Comparison of ENCODE assay signal across 35 cellular contexts in genomic region chr4:145417348-145418130, GRCh38.
"Had no signal": no experiment of that assay in that cellular context is flagged by ENCODE, and none has a peak within 500 bp of the region (broad histone marks: within the 10 kb centered on the region; RNA-seq: fewer than 3 reads in every experiment).

No MANE protein-coding gene starts in this region.

- H3K36me3 ChIP-seq: brain microvascular endothelial cell, cardiac muscle cell had no signal

- H2AFZ ChIP-seq: PC-9 had no signal

- H3K27ac ChIP-seq: brain microvascular endothelial cell, cardiac muscle cell, PC-9, RWPE1, VCaP had no signal

- H3K9me3 Mint-ChIP-seq: activated CD4-positive, alpha-beta memory T cell treated with anti-CD3 and anti-CD28 coated beads, Interleukin-2, amount 10 ng/mL, durations not matched to agents 7 days and 5 days; activated naive CD8-positive, alpha-beta T cell treated with anti-CD3 and anti-CD28 coated beads for 36 hours; activated T-cell treated with anti-CD3 and anti-CD28 coated beads, Interleukin-2, amount 50 U/mL, for 24 hours had no signal

- H3K27ac Mint-ChIP-seq: activated CD4-positive, alpha-beta memory T cell treated with anti-CD3 and anti-CD28 coated beads, Interleukin-2, amount 10 ng/mL, durations not matched to agents 7 days and 5 days; activated naive CD8-positive, alpha-beta T cell treated with anti-CD3 and anti-CD28 coated beads for 36 hours; activated T-cell treated with anti-CD3 and anti-CD28 coated beads, Interleukin-2, amount 50 U/mL, for 24 hours had no signal

- H3K27me3 Mint-ChIP-seq: activated T-cell treated with anti-CD3 and anti-CD28 coated beads, Interleukin-2, amount 50 U/mL, for 24 hours had no signal

- ATAC-seq: Right ventricle myocardium inferior, SK-N-SH treated with all-trans-retinoic acid at 6 μM for 48 hours had no signal

- H3K4me3 ChIP-seq: cardiac muscle cell, PC-9 had no signal

- FAIRE-seq: RCC 7860 had no signal

- H3K27me3 ChIP-seq: brain microvascular endothelial cell, cardiac muscle cell had no signal

- H3K4me1 Mint-ChIP-seq: activated CD4-positive, alpha-beta memory T cell treated with anti-CD3 and anti-CD28 coated beads, Interleukin-2, amount 10 ng/mL, durations not matched to agents 7 days and 5 days; activated naive CD8-positive, alpha-beta T cell treated with anti-CD3 and anti-CD28 coated beads for 36 hours had no signal

- H3K4me3 Mint-ChIP-seq: activated CD4-positive, alpha-beta memory T cell treated with anti-CD3 and anti-CD28 coated beads, Interleukin-2, amount 10 ng/mL, durations not matched to agents 7 days and 5 days; activated naive CD8-positive, alpha-beta T cell treated with anti-CD3 and anti-CD28 coated beads for 36 hours; activated T-cell treated with anti-CD3 and anti-CD28 coated beads, Interleukin-2, amount 50 U/mL, for 24 hours had no signal

- H3K4me2 ChIP-seq: PC-9 had no signal

- DNase-seq: activated CD4-positive, alpha-beta memory T cell treated with anti-CD3 and anti-CD28 coated beads, Interleukin-2, amount 10 ng/mL, durations not matched to agents 7 days and 5 days; activated CD4-positive, alpha-beta T cell treated with anti-CD3 and anti-CD28 coated beads for 1 hour; activated CD4-positive, alpha-beta T cell treated with anti-CD3 and anti-CD28 coated beads for 48 hours; activated CD4-positive, CD25-positive, alpha-beta regulatory T cell; activated effector memory CD4-positive, alpha-beta T cell treated with Interleukin-2 at 50 U/mL for 16 hours; activated naive CD4-positive, alpha-beta T cell; activated naive CD4-positive, alpha-beta T cell treated with anti-CD3 and anti-CD28 coated beads, Interleukin-2, amount 50 U/mL, for 16 hours; activated naive CD8-positive, alpha-beta T cell treated with anti-CD3 and anti-CD28 coated beads for 36 hours; activated T-cell treated with anti-CD3 and anti-CD28 coated beads, Interleukin-2, amount 50 U/mL, for 24 hours; amniotic stem cell; aorta; brain microvascular endothelial cell; MM.1S; MV-4-11; NCI-H1092; NCI-H1436 treated with DMSO at 0.1 percent for 48 hours; NCI-H1694 treated with DMSO at 0.1 percent for 48 hours; NCI-H2029; NCI-H2171; NCI-H510A; NCI-H526; NCI-H748 treated with DMSO at 0.1 percent for 48 hours; NK-92 treated with Interleukin-12 subunit alpha and Interleukin-12 subunit beta, amount 100 ng/mL, for 24 hours; PC-9; SIG-M5; SW 1271; T-helper 1 cell; T-helper 2 cell; T-helper 9 cell had no signal

- H3K36me3 Mint-ChIP-seq: activated naive CD8-positive, alpha-beta T cell treated with anti-CD3 and anti-CD28 coated beads for 36 hours had no signal
